Comparison of ENCODE assay signal across 1 cellular context in the genomic region with DNA sequence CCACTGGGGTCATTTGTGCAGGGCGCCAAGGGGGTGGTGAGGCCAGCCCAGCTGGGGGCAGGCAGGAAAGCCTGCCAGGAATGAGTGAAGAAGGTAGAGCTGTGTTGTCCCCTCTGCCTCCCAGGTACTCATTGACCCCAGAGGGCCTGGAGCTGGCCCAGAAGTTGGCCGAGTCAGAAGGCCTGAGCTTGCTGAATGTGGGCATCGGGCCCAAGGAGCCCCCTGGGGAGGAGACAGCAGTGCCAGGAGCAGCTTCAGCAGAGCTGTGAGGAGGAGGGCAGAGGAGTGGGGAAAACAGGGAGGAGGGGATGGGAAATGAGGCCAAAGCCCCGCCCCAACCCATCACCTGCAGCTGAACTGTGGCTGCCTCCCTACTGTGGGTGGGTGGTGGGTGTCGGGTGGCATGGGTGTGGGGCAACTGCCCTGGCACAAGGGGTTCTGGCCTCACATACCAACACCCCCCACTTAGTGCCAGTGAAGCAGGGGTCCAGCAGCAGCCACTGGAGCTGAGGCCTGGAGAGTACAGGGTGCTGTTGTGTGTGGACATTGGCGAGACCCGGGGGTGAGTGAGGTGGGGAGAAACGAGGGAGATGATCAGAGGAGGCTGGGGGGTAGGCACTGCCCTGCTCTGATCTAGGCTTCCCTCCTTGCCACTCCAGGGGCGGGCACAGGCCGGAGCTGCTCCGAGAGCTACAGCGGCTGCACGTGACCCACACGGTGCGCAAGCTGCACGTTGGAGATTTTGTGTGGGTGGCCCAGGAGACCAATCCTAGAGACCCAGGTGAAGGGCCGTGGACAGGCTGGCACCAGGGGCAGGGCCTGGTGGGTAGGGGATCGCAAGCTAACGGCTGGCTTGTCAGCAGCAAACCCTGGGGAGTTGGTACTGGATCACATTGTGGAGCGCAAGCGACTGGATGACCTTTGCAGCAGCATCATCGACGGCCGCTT.
TF ChIP-seq lines count a peak whose summit lies in the region.

No MANE protein-coding gene starts in this region.

TF ChIP-seq in SK-N-SH, 30 proteins besides CTCF, POLR2A, EP300 and RAD21 (continued from another document):
- TF ChIP-seq, protein P1, sequence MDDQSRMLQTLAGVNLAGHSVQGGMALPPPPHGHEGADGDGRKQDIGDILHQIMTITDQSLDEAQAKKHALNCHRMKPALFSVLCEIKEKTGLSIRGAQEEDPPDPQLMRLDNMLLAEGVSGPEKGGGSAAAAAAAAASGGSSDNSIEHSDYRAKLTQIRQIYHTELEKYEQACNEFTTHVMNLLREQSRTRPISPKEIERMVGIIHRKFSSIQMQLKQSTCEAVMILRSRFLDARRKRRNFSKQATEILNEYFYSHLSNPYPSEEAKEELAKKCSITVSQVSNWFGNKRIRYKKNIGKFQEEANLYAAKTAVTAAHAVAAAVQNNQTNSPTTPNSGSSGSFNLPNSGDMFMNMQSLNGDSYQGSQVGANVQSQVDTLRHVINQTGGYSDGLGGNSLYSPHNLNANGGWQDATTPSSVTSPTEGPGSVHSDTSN (IDR thresholded peaks at IDR 0.05) = no peak
- TF ChIP-seq POLR2AphosphoS5 (IDR thresholded peaks at IDR 0.05; ENCODE audit: low read depth, low read length) (no peak), RFX5 (IDR thresholded peaks at IDR 0.05; ENCODE audit: low read length) (no peak), SMC3 (IDR thresholded peaks at IDR 0.05; ENCODE audit: low read depth, low read length) (no peak), EZH2phosphoT487 (IDR thresholded peaks at IDR 0.05; ENCODE audit: borderline replicate concordance, low read depth) (no peak)
- TF ChIP-seq, protein P2, sequence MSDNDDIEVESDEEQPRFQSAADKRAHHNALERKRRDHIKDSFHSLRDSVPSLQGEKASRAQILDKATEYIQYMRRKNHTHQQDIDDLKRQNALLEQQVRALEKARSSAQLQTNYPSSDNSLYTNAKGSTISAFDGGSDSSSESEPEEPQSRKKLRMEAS (IDR thresholded peaks at IDR 0.05; ENCODE audit: low read depth) = no peak
